In genomic region chr12:46945591-46945990, GRCh38 we compare ENCODE assay signal across 8 cellular contexts.
"Had no signal": no experiment of that assay in that cellular context is flagged by ENCODE, and none has a peak within 500 bp of the region (broad histone marks: within the 10 kb centered on the region; RNA-seq: fewer than 3 reads in every experiment).

No MANE protein-coding gene starts in this region.

- H3K4me1 Mint-ChIP-seq: IgD-negative memory B cell had no signal

- H3K4me3 Mint-ChIP-seq: IgD-negative memory B cell had no signal

- H3K27ac Mint-ChIP-seq: IgD-negative memory B cell had no signal

- H3K36me3 Mint-ChIP-seq: IgD-negative memory B cell had no signal

- H3K9ac ChIP-seq: KMS-11 had no signal

- H3K4me2 ChIP-seq: KMS-11 had no signal

- ATAC-seq: HepG2, K562 had no signal

- H3K4me3 ChIP-seq: K562 had no signal

- H3K9me3 Mint-ChIP-seq: IgD-negative memory B cell had no signal

- H3K27me3 Mint-ChIP-seq: IgD-negative memory B cell had no signal

- H3K27ac ChIP-seq: HL-60, KMS-11 had no signal

- DNase-seq: Karpas-422, KBM-7, KG1 had no signal
